35 cellular contexts compared by ENCODE assay signal in genomic region chr10:111234234-111234633, GRCh38.
"Had no signal": no experiment of that assay in that cellular context is flagged by ENCODE, and none has a peak within 500 bp of the region (broad histone marks: within the 10 kb centered on the region; RNA-seq: fewer than 3 reads in every experiment).

No MANE protein-coding gene starts in this region.

- H3K9me3 ChIP-seq: MG63 had no signal

- H3K36me3 ChIP-seq: MG63 had no signal

- H3K4me3 ChIP-seq: MG63 had no signal

- DNase-seq: Karpas-422, Kasumi-1, MG63, MM.1S, MV-4-11, NCI-H1048, NCI-H1092, NCI-H1092 treated with DMSO at 0.1 percent for 48 hours, NCI-H1105, NCI-H1105 treated with DMSO at 0.1 percent for 48 hours, NCI-H1417, NCI-H1417 treated with DMSO at 0.1 percent for 48 hours, NCI-H1436, NCI-H1436 treated with DMSO at 0.1 percent for 48 hours, NCI-H146, NCI-H1694, NCI-H1694 treated with DMSO at 0.1 percent for 48 hours, NCI-H187, NCI-H187 treated with DMSO at 0.1 percent for 48 hours, NCI-H1930, NCI-H2029, NCI-H2029 treated with DMSO at 0.1 percent for 48 hours, NCI-H2081, NCI-H2081 treated with DMSO at 0.1 percent for 48 hours, NCI-H2107, NCI-H2171, NCI-H2171 treated with DMSO at 0.1 percent for 48 hours, NCI-H2227 treated with DMSO at 0.1 percent for 48 hours, NCI-H226, NCI-H345, NCI-H446, NCI-H446 treated with DMSO at 0.1 percent for 48 hours, NCI-H510A, NCI-H510A treated with DMSO at 0.1 percent for 48 hours, NCI-H524 had no signal

- H3K27me3 ChIP-seq: MG63 had no signal
